In the genomic region with DNA sequence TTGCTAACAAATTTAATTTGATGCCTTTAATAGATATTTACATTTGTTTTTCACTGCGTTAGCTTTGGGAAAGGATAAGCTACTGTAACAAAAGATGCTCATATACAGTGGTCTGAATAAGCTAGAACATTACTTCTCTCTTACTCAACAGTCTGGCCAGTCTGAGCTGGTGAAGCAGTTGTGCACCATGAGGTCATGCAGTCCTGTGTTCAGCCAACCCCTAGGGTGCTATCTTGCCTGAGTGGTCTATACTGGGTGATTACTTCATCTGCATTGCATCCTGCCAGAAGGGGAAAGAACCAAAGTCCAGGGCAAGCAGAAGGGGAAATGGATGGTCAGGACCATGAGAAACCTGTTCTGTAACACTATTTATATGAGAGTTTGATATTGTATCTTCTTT, we compare ENCODE assay signal across 19 cellular contexts. TPM values are rescaled to one million over a fixed set of nuclear protein-coding genes. Genes with fewer than 3 reads are reported as not detected.
DNase-seq lines count a peak whose midpoint lies in the region; ATAC-seq and TF ChIP-seq lines count a peak whose summit lies in the region.
"Had no signal": no experiment of that assay in that cellular context is flagged by ENCODE, and none has a peak within 500 bp of the region (broad histone marks: within the 10 kb centered on the region; RNA-seq: fewer than 3 reads in every experiment).

No MANE protein-coding gene starts in this region.

- no peak for TF ChIP-seq CTCF in AG10803 (conservative IDR thresholded peaks at IDR 0.05; ENCODE audit: low read length)
- TF ChIP-seq CTCF in endothelial cell (IDR thresholded peaks at IDR 0.05; ENCODE audit: unreplicated experiment) = no peak
- TF ChIP-seq CTCF in osteoblast (IDR thresholded peaks at IDR 0.05; ENCODE audit: extremely low read depth, low read depth, low read length) = no peak

- H3K4me3 Mint-ChIP-seq in endothelial cell (ENCODE audit: unreplicated experiment) = no peak overlapping the region
- H3K4me3 Mint-ChIP-seq: activated CD4-positive, alpha-beta T cell treated with anti-CD3 and anti-CD28 coated beads, Interleukin-2, amount 10 ng/mL, durations not matched to agents 24 days and 14 days; stimulated activated naive CD8-positive, alpha-beta T cell treated with anti-CD3 and anti-CD28 coated beads, Interleukin-15, Interleukin-2, amounts not matched to agents 100 ng/mL and 50 ng/mL, for 24 hours had no signal

- H3K27me3 Mint-ChIP-seq in endothelial cell (ENCODE audit: unreplicated experiment) = peaks cover 1% of the 10 kb centered on the region
- H3K27me3 Mint-ChIP-seq: activated CD4-positive, alpha-beta T cell treated with anti-CD3 and anti-CD28 coated beads, Interleukin-2, amount 10 ng/mL, durations not matched to agents 24 days and 14 days; stimulated activated naive CD8-positive, alpha-beta T cell treated with anti-CD3 and anti-CD28 coated beads, Interleukin-15, Interleukin-2, amounts not matched to agents 100 ng/mL and 50 ng/mL, for 24 hours had no signal

- no peak overlapping the region for H3K4me2 ChIP-seq in osteoblast (ENCODE audit: insufficient read depth, low read length)

- H2AFZ ChIP-seq in osteoblast (ENCODE audit: low read length) = no peak overlapping the region

- H4K20me1 ChIP-seq in osteoblast (ENCODE audit: insufficient read depth, low read length) = no peaks in the 10 kb centered on the region

- no peaks in the 10 kb centered on the region for H3K79me2 ChIP-seq in osteoblast (ENCODE audit: insufficient read depth, low read length)

- H3K27ac Mint-ChIP-seq in endothelial cell (ENCODE audit: unreplicated experiment) = peak overlapping the region; percentile 36
- H3K27ac Mint-ChIP-seq: activated CD4-positive, alpha-beta T cell treated with anti-CD3 and anti-CD28 coated beads, Interleukin-2, amount 10 ng/mL, durations not matched to agents 24 days and 14 days; activated naive CD4-positive, alpha-beta T cell treated with anti-CD3 and anti-CD28 coated beads, Interleukin-2, amount 50 U/mL, for 72 hours; stimulated activated naive CD8-positive, alpha-beta T cell treated with anti-CD3 and anti-CD28 coated beads, Interleukin-15, Interleukin-2, amounts not matched to agents 100 ng/mL and 50 ng/mL, for 24 hours had no signal

- ATAC-seq in GM18858 (IDR thresholded peaks at IDR 0.05; ENCODE audit: unreplicated experiment) (no peak), HG02798 (IDR thresholded peaks at IDR 0.05; ENCODE audit: poor library complexity, unreplicated experiment) (no peak)
- ATAC-seq: activated naive CD4-positive, alpha-beta T cell treated with anti-CD3 and anti-CD28 coated beads, Interleukin-2, amount 50 U/mL, for 72 hours had no signal

- H3K4me1 ChIP-seq in osteoblast (ENCODE audit: insufficient read depth, low read length) = no peaks in the 10 kb centered on the region

- peaks cover 42% of the 10 kb centered on the region for H3K36me3 ChIP-seq in osteoblast (ENCODE audit: insufficient read depth, low read length)

- H3K9me3 ChIP-seq in osteoblast (ENCODE audit: low read depth, low read length) = no peaks in the 10 kb centered on the region

- peaks cover 5% of the 10 kb centered on the region for H3K4me1 Mint-ChIP-seq in endothelial cell (ENCODE audit: unreplicated experiment)

- no peaks in the 10 kb centered on the region for H3K9me3 Mint-ChIP-seq in endothelial cell (ENCODE audit: unreplicated experiment)
- H3K9me3 Mint-ChIP-seq: activated CD4-positive, alpha-beta T cell treated with anti-CD3 and anti-CD28 coated beads, Interleukin-2, amount 10 ng/mL, durations not matched to agents 24 days and 14 days; activated naive CD4-positive, alpha-beta T cell treated with anti-CD3 and anti-CD28 coated beads, Interleukin-2, amount 50 U/mL, for 72 hours; stimulated activated naive CD8-positive, alpha-beta T cell treated with anti-CD3 and anti-CD28 coated beads, Interleukin-15, Interleukin-2, amounts not matched to agents 100 ng/mL and 50 ng/mL, for 24 hours had no signal

- no peaks in the 10 kb centered on the region for H3K27me3 ChIP-seq in osteoblast (ENCODE audit: insufficient read depth, low read length)

- H3K4me3 ChIP-seq in AG10803 (ENCODE audit: low read length) = no peak overlapping the region
- H3K4me3 ChIP-seq in osteoblast (ENCODE audit: insufficient read depth, low read length) = no peak overlapping the region

- peaks cover 8% of the 10 kb centered on the region for H3K36me3 Mint-ChIP-seq in endothelial cell (ENCODE audit: low read depth, unreplicated experiment)

- H3K27ac ChIP-seq in osteoblast (ENCODE audit: low read depth, low read length) = no peak overlapping the region

- DNase-seq in AG10803 (ENCODE audit: low read depth) (peak; percentile 15), MV-4-11 (lab: John Stamatoyannopoulos, UW) (peak; percentile 50), endothelial cell (ENCODE audit: low spot score) (no peak), iris pigment epithelial cell (ENCODE audit: low read depth) (peak; percentile 87), osteoblast (ENCODE audit: insufficient read length, low spot score, missing footprints) (no peak)
- no peak for DNase-seq in effector CD8-positive, alpha-beta T cell (lab: John Stamatoyannopoulos, UW)
- DNase-seq: activated CD4-positive, alpha-beta T cell treated with anti-CD3 and anti-CD28 coated beads, Interleukin-2, amount 10 ng/mL, durations not matched to agents 24 days and 14 days; caudate nucleus; GDM1; H7; head of caudate nucleus; KG1; NCI-H1436 treated with DMSO at 0.1 percent for 48 hours; NCI-H2227 treated with DMSO at 0.1 percent for 48 hours; posterior cingulate gyrus had no signal

RNA-seq across cellular contexts. Expression of gene ERCC5, which starts 31.5 kb away (rescaled TPM):
- 43.8 TPM for total RNA-seq in endothelial cell (ENCODE audit: unreplicated experiment)
- 99.2 and 103 TPM in 2 replicates for total RNA-seq in osteoblast

Comparison
In these comparisons a context has a peak if more than half of its experiments do, and no peak if none do; other contexts are left out.
1. DNase-seq: peak in AG10803 (single experiment), MV-4-11 (single experiment) and iris pigment epithelial cell (single experiment); none in endothelial cell (single experiment), effector CD8-positive, alpha-beta T cell (single experiment) and osteoblast (single experiment).